ENCODE assay signal across 2 cellular contexts in genomic region chr5:7850533-7851239, GRCh38.
A peak's percentile ranks its signal among the peaks of the same experiment; 100 is the strongest.
TF ChIP-seq lines count a peak whose summit lies in the region.

Gene CFAP90 (minus strand): TSS chr5:7851133. CDS start chr5:7851021, 112 bp downstream.

TF ChIP-seq in PFSK-1, 5 proteins besides CTCF, POLR2A, EP300 and RAD21 (continued from another document):
- TF ChIP-seq FOXP2 (optimal IDR thresholded peaks at IDR 0.05; ENCODE audit: borderline replicate concordance, extremely low read depth, extremely low read length, insufficient read depth) (peak; percentile 18), SIN3A (IDR thresholded peaks at IDR 0.05; ENCODE audit: borderline replicate concordance, insufficient read depth, low read length) (no peak), POLR2AphosphoS5 (IDR thresholded peaks at IDR 0.05; ENCODE audit: low read depth, low read length) (no peak)

TF ChIP-seq in HepG2, 621 proteins besides CTCF, POLR2A, EP300 and RAD21 (continued from another document and continues in another):
- TF ChIP-seq ZNF609 (CRISPR knock-in tag; IDR thresholded peaks at IDR 0.05; ENCODE audit: borderline replicate concordance) (peak; percentile 27; the same call in 1 of the 2 replicates), ZFY (CRISPR knock-in tag; IDR thresholded peaks at IDR 0.05) (peak; percentile 89), ZNF574 (CRISPR knock-in tag; IDR thresholded peaks at IDR 0.05) (0 out of 2 replicates have a peak, but pooled peaks have one; percentile 39), HINFP (CRISPR knock-in tag; IDR thresholded peaks at IDR 0.05; ENCODE audit: low read depth) (0 out of 2 replicates have a peak, but pooled peaks have one; percentile 55), FOXO1 (CRISPR knock-in tag; IDR thresholded peaks at IDR 0.05) (no peak), CENPT (CRISPR knock-in tag; IDR thresholded peaks at IDR 0.05; ENCODE audit: low read depth) (no peak), TAF1 (CRISPR knock-in tag; IDR thresholded peaks at IDR 0.05) (0 out of 2 replicates have a peak, but pooled peaks have one; percentile 16), ZNF768 (CRISPR knock-in tag; IDR thresholded peaks at IDR 0.05) (peak; percentile 74; the same call in 1 of the 2 replicates), SKI (IDR thresholded peaks at IDR 0.05; ENCODE audit: partially characterized antibody) (peak; percentile 90), ATF7-NPFF (CRISPR knock-in tag; IDR thresholded peaks at IDR 0.05; ENCODE audit: low read depth) (peak; percentile 21; the same call in 1 of the 2 replicates), ZFX (CRISPR knock-in tag; IDR thresholded peaks at IDR 0.05; ENCODE audit: low read depth) (peak; percentile 92), RFX1 (IDR thresholded peaks at IDR 0.05) (peak; percentile 85), ZFP91 (CRISPR knock-in tag; IDR thresholded peaks at IDR 0.05; ENCODE audit: borderline replicate concordance) (0 out of 2 replicates have a peak, but pooled peaks have one; percentile 22), TEAD3 (CRISPR knock-in tag; optimal IDR thresholded peaks at IDR 0.05; ENCODE audit: borderline replicate concordance) (no peak), GLMP (CRISPR knock-in tag; IDR thresholded peaks at IDR 0.05; ENCODE audit: borderline replicate concordance) (no peak), SIN3B (IDR thresholded peaks at IDR 0.05; ENCODE audit: low read length) (0 out of 2 replicates have a peak, but pooled peaks have one; percentile 29), ZNF740 (CRISPR knock-in tag; IDR thresholded peaks at IDR 0.05) (no peak), CHD2 (IDR thresholded peaks at IDR 0.05; ENCODE audit: low read depth, low read length) (no peak), PHF21A (CRISPR knock-in tag; IDR thresholded peaks at IDR 0.05) (no peak), RARG (CRISPR knock-in tag; IDR thresholded peaks at IDR 0.05; ENCODE audit: low read depth) (no peak), ARNT2 (CRISPR knock-in tag; IDR thresholded peaks at IDR 0.05; ENCODE audit: low read depth) (no peak), THAP9 (CRISPR knock-in tag; IDR thresholded peaks at IDR 0.05; ENCODE audit: borderline replicate concordance) (peak; percentile 23; the same call in 1 of the 2 replicates), CENPX (CRISPR knock-in tag; IDR thresholded peaks at IDR 0.05) (no peak), ZNF687 (CRISPR knock-in tag; IDR thresholded peaks at IDR 0.05) (peak; percentile 69), RBM22 (optimal IDR thresholded peaks at IDR 0.05; ENCODE audit: low read length) (peak; percentile 49), SP2 (CRISPR knock-in tag; IDR thresholded peaks at IDR 0.05) (0 out of 2 replicates have a peak, but pooled peaks have one; percentile 28), RFX3 (CRISPR knock-in tag; IDR thresholded peaks at IDR 0.05) (peak; percentile 77), HDAC1 (CRISPR knock-in tag; IDR thresholded peaks at IDR 0.05) (peak; percentile 68; the same call in 1 of the 2 replicates), BHLHE40 (IDR thresholded peaks at IDR 0.05; ENCODE audit: low read length) (no peak), ZZZ3 (CRISPR knock-in tag; IDR thresholded peaks at IDR 0.05; ENCODE audit: borderline replicate concordance) (peak; percentile 44; the same call in 1 of the 2 replicates), ZNF3 (CRISPR knock-in tag; IDR thresholded peaks at IDR 0.05) (no peak), ZBTB2 (CRISPR knock-in tag; IDR thresholded peaks at IDR 0.05; ENCODE audit: low read depth) (no peak), MTA1 (CRISPR knock-in tag; IDR thresholded peaks at IDR 0.05; ENCODE audit: borderline replicate concordance) (0 out of 2 replicates have a peak, but pooled peaks have one; percentile 41), HOXD1 (CRISPR knock-in tag; IDR thresholded peaks at IDR 0.05) (no peak), JARID2 (CRISPR knock-in tag; IDR thresholded peaks at IDR 0.05; ENCODE audit: insufficient replicate concordance) (no peak)
